ENCODE assay signal across 1 cellular context in genomic region chr17:78266231-78266631, GRCh38.
TF ChIP-seq lines count a peak whose summit lies in the region.

No MANE protein-coding gene starts in this region.

TF ChIP-seq in H1, 55 proteins besides CTCF, POLR2A, EP300 and RAD21:
- TF ChIP-seq GABPA (IDR thresholded peaks at IDR 0.05; ENCODE audit: borderline replicate concordance, insufficient read depth, low read length) (no peak), POLR2AphosphoS5 (IDR thresholded peaks at IDR 0.05; ENCODE audit: low read depth, low read length) (no peak), PHF8 (conservative IDR thresholded peaks at IDR 0.05; ENCODE audit: low read depth, low read length) (no peak), MAFK (IDR thresholded peaks at IDR 0.05; ENCODE audit: low read depth, low read length) (no peak), SIRT6 (IDR thresholded peaks at IDR 0.05; ENCODE audit: low read length) (no peak), RBBP5 (IDR thresholded peaks at IDR 0.05; ENCODE audit: borderline replicate concordance, low read depth, low read length) (no peak), TAF7 (optimal IDR thresholded peaks at IDR 0.05; ENCODE audit: borderline replicate concordance, low read depth, low read length) (no peak), E2F6 (IDR thresholded peaks at IDR 0.05) (no peak), RNF2 (IDR thresholded peaks at IDR 0.05; ENCODE audit: borderline replicate concordance, low read depth, low read length, missing control alignments, poor library complexity, severe bottlenecking) (no peak), TCF12 (IDR thresholded peaks at IDR 0.05; ENCODE audit: low read depth, low read length) (no peak), SAP30 (IDR thresholded peaks at IDR 0.05; ENCODE audit: insufficient read depth, insufficient replicate concordance, low read length) (no peak), YY1 (IDR thresholded peaks at IDR 0.05; ENCODE audit: low read depth, low read length) (no peak), EGR1 (IDR thresholded peaks at IDR 0.05; ENCODE audit: borderline replicate concordance, low read depth, low read length) (no peak), FOSL1 (IDR thresholded peaks at IDR 0.05; ENCODE audit: insufficient read depth, low read depth, low read length) (no peak), SP2 (IDR thresholded peaks at IDR 0.05; ENCODE audit: low read length) (no peak)
- TF ChIP-seq, protein P1, sequence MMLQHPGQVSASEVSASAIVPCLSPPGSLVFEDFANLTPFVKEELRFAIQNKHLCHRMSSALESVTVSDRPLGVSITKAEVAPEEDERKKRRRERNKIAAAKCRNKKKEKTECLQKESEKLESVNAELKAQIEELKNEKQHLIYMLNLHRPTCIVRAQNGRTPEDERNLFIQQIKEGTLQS (IDR thresholded peaks at IDR 0.05; ENCODE audit: insufficient read depth, low read depth, low read length): no peak
- TF ChIP-seq, protein P2, sequence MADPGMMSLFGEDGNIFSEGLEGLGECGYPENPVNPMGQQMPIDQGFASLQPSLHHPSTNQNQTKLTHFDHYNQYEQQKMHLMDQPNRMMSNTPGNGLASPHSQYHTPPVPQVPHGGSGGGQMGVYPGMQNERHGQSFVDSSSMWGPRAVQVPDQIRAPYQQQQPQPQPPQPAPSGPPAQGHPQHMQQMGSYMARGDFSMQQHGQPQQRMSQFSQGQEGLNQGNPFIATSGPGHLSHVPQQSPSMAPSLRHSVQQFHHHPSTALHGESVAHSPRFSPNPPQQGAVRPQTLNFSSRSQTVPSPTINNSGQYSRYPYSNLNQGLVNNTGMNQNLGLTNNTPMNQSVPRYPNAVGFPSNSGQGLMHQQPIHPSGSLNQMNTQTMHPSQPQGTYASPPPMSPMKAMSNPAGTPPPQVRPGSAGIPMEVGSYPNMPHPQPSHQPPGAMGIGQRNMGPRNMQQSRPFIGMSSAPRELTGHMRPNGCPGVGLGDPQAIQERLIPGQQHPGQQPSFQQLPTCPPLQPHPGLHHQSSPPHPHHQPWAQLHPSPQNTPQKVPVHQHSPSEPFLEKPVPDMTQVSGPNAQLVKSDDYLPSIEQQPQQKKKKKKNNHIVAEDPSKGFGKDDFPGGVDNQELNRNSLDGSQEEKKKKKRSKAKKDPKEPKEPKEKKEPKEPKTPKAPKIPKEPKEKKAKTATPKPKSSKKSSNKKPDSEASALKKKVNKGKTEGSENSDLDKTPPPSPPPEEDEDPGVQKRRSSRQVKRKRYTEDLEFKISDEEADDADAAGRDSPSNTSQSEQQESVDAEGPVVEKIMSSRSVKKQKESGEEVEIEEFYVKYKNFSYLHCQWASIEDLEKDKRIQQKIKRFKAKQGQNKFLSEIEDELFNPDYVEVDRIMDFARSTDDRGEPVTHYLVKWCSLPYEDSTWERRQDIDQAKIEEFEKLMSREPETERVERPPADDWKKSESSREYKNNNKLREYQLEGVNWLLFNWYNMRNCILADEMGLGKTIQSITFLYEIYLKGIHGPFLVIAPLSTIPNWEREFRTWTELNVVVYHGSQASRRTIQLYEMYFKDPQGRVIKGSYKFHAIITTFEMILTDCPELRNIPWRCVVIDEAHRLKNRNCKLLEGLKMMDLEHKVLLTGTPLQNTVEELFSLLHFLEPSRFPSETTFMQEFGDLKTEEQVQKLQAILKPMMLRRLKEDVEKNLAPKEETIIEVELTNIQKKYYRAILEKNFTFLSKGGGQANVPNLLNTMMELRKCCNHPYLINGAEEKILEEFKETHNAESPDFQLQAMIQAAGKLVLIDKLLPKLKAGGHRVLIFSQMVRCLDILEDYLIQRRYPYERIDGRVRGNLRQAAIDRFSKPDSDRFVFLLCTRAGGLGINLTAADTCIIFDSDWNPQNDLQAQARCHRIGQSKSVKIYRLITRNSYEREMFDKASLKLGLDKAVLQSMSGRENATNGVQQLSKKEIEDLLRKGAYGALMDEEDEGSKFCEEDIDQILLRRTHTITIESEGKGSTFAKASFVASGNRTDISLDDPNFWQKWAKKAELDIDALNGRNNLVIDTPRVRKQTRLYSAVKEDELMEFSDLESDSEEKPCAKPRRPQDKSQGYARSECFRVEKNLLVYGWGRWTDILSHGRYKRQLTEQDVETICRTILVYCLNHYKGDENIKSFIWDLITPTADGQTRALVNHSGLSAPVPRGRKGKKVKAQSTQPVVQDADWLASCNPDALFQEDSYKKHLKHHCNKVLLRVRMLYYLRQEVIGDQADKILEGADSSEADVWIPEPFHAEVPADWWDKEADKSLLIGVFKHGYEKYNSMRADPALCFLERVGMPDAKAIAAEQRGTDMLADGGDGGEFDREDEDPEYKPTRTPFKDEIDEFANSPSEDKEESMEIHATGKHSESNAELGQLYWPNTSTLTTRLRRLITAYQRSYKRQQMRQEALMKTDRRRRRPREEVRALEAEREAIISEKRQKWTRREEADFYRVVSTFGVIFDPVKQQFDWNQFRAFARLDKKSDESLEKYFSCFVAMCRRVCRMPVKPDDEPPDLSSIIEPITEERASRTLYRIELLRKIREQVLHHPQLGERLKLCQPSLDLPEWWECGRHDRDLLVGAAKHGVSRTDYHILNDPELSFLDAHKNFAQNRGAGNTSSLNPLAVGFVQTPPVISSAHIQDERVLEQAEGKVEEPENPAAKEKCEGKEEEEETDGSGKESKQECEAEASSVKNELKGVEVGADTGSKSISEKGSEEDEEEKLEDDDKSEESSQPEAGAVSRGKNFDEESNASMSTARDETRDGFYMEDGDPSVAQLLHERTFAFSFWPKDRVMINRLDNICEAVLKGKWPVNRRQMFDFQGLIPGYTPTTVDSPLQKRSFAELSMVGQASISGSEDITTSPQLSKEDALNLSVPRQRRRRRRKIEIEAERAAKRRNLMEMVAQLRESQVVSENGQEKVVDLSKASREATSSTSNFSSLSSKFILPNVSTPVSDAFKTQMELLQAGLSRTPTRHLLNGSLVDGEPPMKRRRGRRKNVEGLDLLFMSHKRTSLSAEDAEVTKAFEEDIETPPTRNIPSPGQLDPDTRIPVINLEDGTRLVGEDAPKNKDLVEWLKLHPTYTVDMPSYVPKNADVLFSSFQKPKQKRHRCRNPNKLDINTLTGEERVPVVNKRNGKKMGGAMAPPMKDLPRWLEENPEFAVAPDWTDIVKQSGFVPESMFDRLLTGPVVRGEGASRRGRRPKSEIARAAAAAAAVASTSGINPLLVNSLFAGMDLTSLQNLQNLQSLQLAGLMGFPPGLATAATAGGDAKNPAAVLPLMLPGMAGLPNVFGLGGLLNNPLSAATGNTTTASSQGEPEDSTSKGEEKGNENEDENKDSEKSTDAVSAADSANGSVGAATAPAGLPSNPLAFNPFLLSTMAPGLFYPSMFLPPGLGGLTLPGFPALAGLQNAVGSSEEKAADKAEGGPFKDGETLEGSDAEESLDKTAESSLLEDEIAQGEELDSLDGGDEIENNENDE (IDR thresholded peaks at IDR 0.05; ENCODE audit: insufficient replicate concordance, low read length): no peak
